ENCODE assay signal across 14 cellular contexts in genomic region chr22:22767876-22768602, GRCh38.
DNase-seq lines count a peak whose midpoint lies in the region; ATAC-seq and TF ChIP-seq lines count a peak whose summit lies in the region.
"Had no signal": no experiment of that assay in that cellular context is flagged by ENCODE, and none has a peak within 500 bp of the region (broad histone marks: within the 10 kb centered on the region; RNA-seq: fewer than 3 reads in every experiment).

No MANE protein-coding gene starts in this region.

- DNase-seq in GM12864 (ENCODE audit: low read depth) (no peak), HEK293T (ENCODE audit: extremely low spot score) (peak; percentile 35), ecto neural progenitor cell (ENCODE audit: low spot score) (peak; percentile 47), osteoblast (ENCODE audit: insufficient read length, low spot score, missing footprints) (no peak), NCI-H446 treated with DMSO at 0.1 percent for 48 hours (lab: John Stamatoyannopoulos, UW) (no peak)
- DNase-seq in stimulated activated CD4-positive, alpha-beta T cell treated with anti-CD3 and anti-CD28 coated beads, Interleukin-1b, Interleukin-23, amount 100 ng/mL, for 48 hours: no peak
- DNase-seq: C1 segment of cervical spinal cord, caudate nucleus, kidney glomerular epithelial cell, NCI-H1694, PC-9, spleen had no signal

- H3K36me3 ChIP-seq in osteoblast (ENCODE audit: insufficient read depth, low read length): no peaks in the 10 kb centered on the region
- H3K36me3 ChIP-seq: spleen had no signal

- TF ChIP-seq CTCF in GM12864 (IDR thresholded peaks at IDR 0.05; ENCODE audit: low read depth, low read length, missing control alignments) (peak; percentile 29), osteoblast (IDR thresholded peaks at IDR 0.05; ENCODE audit: extremely low read depth, low read depth, low read length) (peak; percentile 24)

- POLR2A ChIA-PET in HEK293T (lab: Yijun Ruan, JAX): no interaction called here

- H3K27ac ChIP-seq in osteoblast (ENCODE audit: low read depth, low read length): no peak overlapping the region
- H3K27ac ChIP-seq: parathyroid adenoma, PC-9, spleen had no signal

- no peaks in the 10 kb centered on the region for H3K9me3 ChIP-seq in osteoblast (ENCODE audit: low read depth, low read length)
- H3K9me3 ChIP-seq: spleen had no signal

- H3K79me2 ChIP-seq in osteoblast (ENCODE audit: insufficient read depth, low read length): no peaks in the 10 kb centered on the region
- H3K79me2 ChIP-seq: parathyroid adenoma had no signal

- no peak overlapping the region for H3K4me2 ChIP-seq in osteoblast (ENCODE audit: insufficient read depth, low read length)
- H3K4me2 ChIP-seq: PC-9 had no signal

- no peak overlapping the region for H2AFZ ChIP-seq in osteoblast (ENCODE audit: low read length)
- H2AFZ ChIP-seq: parathyroid adenoma, PC-9 had no signal

- peaks cover 2% of the 10 kb centered on the region for H3K27me3 ChIP-seq in osteoblast (ENCODE audit: insufficient read depth, low read length)

- H3K4me3 ChIP-seq in GM12864 (ENCODE audit: low read depth, low read length) (no peak overlapping the region), osteoblast (ENCODE audit: insufficient read depth, low read length) (no peak overlapping the region)
- H3K4me3 ChIP-seq: PC-9, spleen had no signal

- H3K4me1 ChIP-seq in osteoblast (ENCODE audit: insufficient read depth, low read length): no peaks in the 10 kb centered on the region
- H3K4me1 ChIP-seq: parathyroid adenoma, spleen had no signal

- ATAC-seq in HG02970 (IDR thresholded peaks at IDR 0.05; ENCODE audit: low FRiP score, unreplicated experiment): no peak

- no peaks in the 10 kb centered on the region for H4K20me1 ChIP-seq in osteoblast (ENCODE audit: insufficient read depth, low read length)

- CTCF ChIA-PET in HEK293T (lab: Yijun Ruan, JAX): interaction anchor here (0.6 to 1.0 kb wide), 2 partner anchors 50 to 74 kb away, joined by 3 read pairs; no protein-coding TSS in a partner anchor

TF ChIP-seq in HEK293T, 16 proteins besides CTCF, POLR2A, EP300 and RAD21:
- TF ChIP-seq FOXA1 (IDR thresholded peaks at IDR 0.05): no peak
- TF ChIP-seq SUZ12 (IDR thresholded peaks at IDR 0.05): no peak
- no peak for TF ChIP-seq CTBP1 (IDR thresholded peaks at IDR 0.05; ENCODE audit: borderline replicate concordance)
- TF ChIP-seq ZNF384 (IDR thresholded peaks at IDR 0.05): no peak
- no peak for TF ChIP-seq L3MBTL2 (conservative IDR thresholded peaks at IDR 0.05)
- TF ChIP-seq ELF4 (IDR thresholded peaks at IDR 0.05): no peak
- TF ChIP-seq, protein P1, sequence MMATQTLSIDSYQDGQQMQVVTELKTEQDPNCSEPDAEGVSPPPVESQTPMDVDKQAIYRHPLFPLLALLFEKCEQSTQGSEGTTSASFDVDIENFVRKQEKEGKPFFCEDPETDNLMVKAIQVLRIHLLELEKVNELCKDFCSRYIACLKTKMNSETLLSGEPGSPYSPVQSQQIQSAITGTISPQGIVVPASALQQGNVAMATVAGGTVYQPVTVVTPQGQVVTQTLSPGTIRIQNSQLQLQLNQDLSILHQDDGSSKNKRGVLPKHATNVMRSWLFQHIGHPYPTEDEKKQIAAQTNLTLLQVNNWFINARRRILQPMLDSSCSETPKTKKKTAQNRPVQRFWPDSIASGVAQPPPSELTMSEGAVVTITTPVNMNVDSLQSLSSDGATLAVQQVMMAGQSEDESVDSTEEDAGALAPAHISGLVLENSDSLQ (IDR thresholded peaks at IDR 0.05): no peak
- no peak for TF ChIP-seq BHLHE40 (IDR thresholded peaks at IDR 0.05; ENCODE audit: borderline replicate concordance)
- no peak for TF ChIP-seq LEF1 (IDR thresholded peaks at IDR 0.05; ENCODE audit: borderline replicate concordance)
- no peak for TF ChIP-seq NFRKB (IDR thresholded peaks at IDR 0.05)
- no peak for TF ChIP-seq FOXK2 (IDR thresholded peaks at IDR 0.05)
- no peak for TF ChIP-seq FOXM1 (IDR thresholded peaks at IDR 0.05; ENCODE audit: borderline replicate concordance)
- TF ChIP-seq TARDBP (IDR thresholded peaks at IDR 0.05): no peak
- no peak for TF ChIP-seq ARNT (IDR thresholded peaks at IDR 0.05)
- no peak for TF ChIP-seq SP1 (IDR thresholded peaks at IDR 0.05)
- no peak for TF ChIP-seq HDGF (IDR thresholded peaks at IDR 0.05; ENCODE audit: borderline replicate concordance)

Comparison
In these comparisons a context has a peak if more than half of its experiments do, and no peak if none do; other contexts are left out.
1. DNase-seq: peak in HEK293T (single experiment) and ecto neural progenitor cell (single experiment); none in GM12864 (single experiment), osteoblast (single experiment), stimulated activated CD4-positive, alpha-beta T cell treated with anti-CD3 and anti-CD28 coated beads, Interleukin-1b, Interleukin-23, amount 100 ng/mL, for 48 hours (single experiment) and NCI-H446 treated with DMSO at 0.1 percent for 48 hours (single experiment).